In the genomic region with DNA sequence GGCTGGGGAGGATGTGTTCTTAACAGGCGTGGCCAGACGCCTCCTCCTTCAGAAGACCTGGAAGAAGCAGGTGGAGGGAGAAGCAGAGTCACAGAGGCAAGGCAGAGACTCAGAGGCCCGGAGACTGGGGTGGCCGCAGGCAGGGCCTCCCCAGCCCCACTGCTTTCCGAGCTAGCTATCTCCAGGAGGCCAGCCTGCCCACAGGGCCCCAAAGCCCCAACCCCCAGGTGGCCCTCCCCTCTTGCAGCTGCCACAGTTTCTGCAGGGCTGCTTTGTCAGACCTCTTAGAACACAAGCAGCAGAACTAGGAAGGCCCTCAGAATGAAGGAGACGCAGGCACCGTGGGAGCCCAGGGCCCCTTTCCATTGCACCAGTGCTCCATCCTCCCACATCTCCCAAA, we compare ENCODE assay signal across 15 cellular contexts.
DNase-seq lines count a peak whose midpoint lies in the region; ATAC-seq and TF ChIP-seq lines count a peak whose summit lies in the region.
"Had no signal": no experiment of that assay in that cellular context is flagged by ENCODE, and none has a peak within 500 bp of the region (broad histone marks: within the 10 kb centered on the region; RNA-seq: fewer than 3 reads in every experiment).

No MANE protein-coding gene starts in this region.

- DNase-seq in DMS 273 (lab: John Stamatoyannopoulos, UW; ENCODE audit: unreplicated experiment) (peak; percentile 22), DMS 273 treated with DMSO at 0.1 percent for 48 hours (lab: John Stamatoyannopoulos, UW) (no peak), NCI-H524 treated with DMSO at 0.1 percent for 48 hours (lab: John Stamatoyannopoulos, UW) (peak; percentile 43), T-helper 9 cell (no peak), NCI-H345 (lab: John Stamatoyannopoulos, UW) (no peak)
- no peak for DNase-seq in stimulated activated effector memory CD8-positive, alpha-beta T cell treated with anti-CD3 and anti-CD28 coated beads, Interleukin-12 subunit alpha, Interleukin-12 subunit beta, amount 100 ng/mL, for 72 hours (ENCODE audit: low spot score in 2 of 2)
- DNase-seq: AML-193; Caco-2; CD4-positive, alpha-beta T cell; DMS79 treated with DMSO at 0.1 percent for 48 hours; GF-D8; GOT3; H9 had no signal

- no peaks in the 10 kb centered on the region for H3K9me3 Mint-ChIP-seq in nephron
- H3K9me3 Mint-ChIP-seq in stimulated activated effector memory CD8-positive, alpha-beta T cell treated with anti-CD3 and anti-CD28 coated beads, Interleukin-12 subunit alpha, Interleukin-12 subunit beta, amount 100 ng/mL, for 72 hours, result no peaks in the 10 kb centered on the region
- H3K9me3 Mint-ChIP-seq: CD4-positive, alpha-beta T cell; H9 had no signal

- H3K36me3 Mint-ChIP-seq in nephron (ENCODE audit: low read depth), result no peaks in the 10 kb centered on the region
- H3K36me3 Mint-ChIP-seq in stimulated activated effector memory CD8-positive, alpha-beta T cell treated with anti-CD3 and anti-CD28 coated beads, Interleukin-12 subunit alpha, Interleukin-12 subunit beta, amount 100 ng/mL, for 72 hours, result no peaks in the 10 kb centered on the region

- H3K27ac Mint-ChIP-seq in nephron, result peak overlapping the region; percentile 93 to 98 (median 96)
- H3K27ac Mint-ChIP-seq in stimulated activated effector memory CD8-positive, alpha-beta T cell treated with anti-CD3 and anti-CD28 coated beads, Interleukin-12 subunit alpha, Interleukin-12 subunit beta, amount 100 ng/mL, for 72 hours, result peak overlapping the region; percentile 77
- H3K27ac Mint-ChIP-seq: CD4-positive, alpha-beta T cell; H9 had no signal

- peaks cover 32% of the 10 kb centered on the region for H3K27me3 Mint-ChIP-seq in nephron (ENCODE audit: low read depth)
- H3K27me3 Mint-ChIP-seq: CD4-positive, alpha-beta T cell had no signal

- TF ChIP-seq CTCF in nephron (IDR thresholded peaks at IDR 0.05; ENCODE audit: unreplicated experiment in 3 of 3), result no peak

- no peak overlapping the region for H3K4me3 Mint-ChIP-seq in nephron
- H3K4me3 Mint-ChIP-seq in stimulated activated effector memory CD8-positive, alpha-beta T cell treated with anti-CD3 and anti-CD28 coated beads, Interleukin-12 subunit alpha, Interleukin-12 subunit beta, amount 100 ng/mL, for 72 hours, result no peak overlapping the region
- H3K4me3 Mint-ChIP-seq: CD4-positive, alpha-beta T cell; H9 had no signal

- no peak for ATAC-seq in stimulated activated effector memory CD8-positive, alpha-beta T cell treated with anti-CD3 and anti-CD28 coated beads, Interleukin-12 subunit alpha, Interleukin-12 subunit beta, amount 100 ng/mL, for 72 hours
- ATAC-seq: A549 had no signal

- H3K4me1 Mint-ChIP-seq in nephron, result peaks cover 81% of the 10 kb centered on the region
- H3K4me1 Mint-ChIP-seq in stimulated activated effector memory CD8-positive, alpha-beta T cell treated with anti-CD3 and anti-CD28 coated beads, Interleukin-12 subunit alpha, Interleukin-12 subunit beta, amount 100 ng/mL, for 72 hours, result peaks cover 19% of the 10 kb centered on the region

Comparison
In these comparisons a context has a peak if more than half of its experiments do, and no peak if none do; other contexts are left out.
1. DNase-seq: peak in DMS 273 (single experiment) and NCI-H524 treated with DMSO at 0.1 percent for 48 hours (single experiment); none in DMS 273 treated with DMSO at 0.1 percent for 48 hours (single experiment), stimulated activated effector memory CD8-positive, alpha-beta T cell treated with anti-CD3 and anti-CD28 coated beads, Interleukin-12 subunit alpha, Interleukin-12 subunit beta, amount 100 ng/mL, for 72 hours (0 of 2), T-helper 9 cell (single experiment) and NCI-H345 (single experiment).